Comparison of ENCODE assay signal across 8 cellular contexts in genomic region chr1:209692745-209693504, GRCh38. TPM values are rescaled to one million over a fixed set of nuclear protein-coding genes. Genes with fewer than 3 reads are reported as not detected.
DNase-seq lines count a peak whose midpoint lies in the region; ATAC-seq and TF ChIP-seq lines count a peak whose summit lies in the region.

No MANE protein-coding gene starts in this region.

- H3K27ac ChIP-seq in right lobe of liver: peak overlapping the region in 1 of 3 donors; percentile 12

- TF ChIP-seq POLR2A in right lobe of liver (IDR thresholded peaks at IDR 0.05): no peak

- WGBS in right lobe of liver (ENCODE audit: insufficient coverage, low coverage, low lambda C conversion rate, missing lambda C conversion rate): 0% methylated on average over 3 of the region's 3 CpGs

- TF ChIP-seq CTCF in GM12873 (IDR thresholded peaks at IDR 0.05; ENCODE audit: insufficient read depth, low read depth, low read length, missing control alignments): peak; percentile 78
- TF ChIP-seq CTCF in right lobe of liver (IDR thresholded peaks at IDR 0.05): peak; percentile 85 to 95 (median 91)

- intact Hi-C loops in activated CD4-positive, alpha-beta T cell treated with anti-CD3 and anti-CD28 coated beads, Interleukin-2, amount 10 ng/mL, durations not matched to agents 24 days and 14 days (cut with micrococcal nuclease): loop anchor here (1.0 to 2.0 kb wide), 8 partner anchors 14 to 124 kb away; no protein-coding TSS in a partner anchor
- intact Hi-C loops in dendritic cell treated with granulocyte-macrophage colony-stimulating factor and Interleukin-4, amounts not matched to agents 40 ng/mL and 50 ng/mL, for 4 days (cut with micrococcal nuclease): loop anchor here (1.0 to 5.0 kb wide), 4 partner anchors 46 to 116 kb away; no protein-coding TSS in a partner anchor
- intact Hi-C loops in right lobe of liver (cut with DNase I): loop anchor here (5.0 to 10.0 kb wide), 2 partner anchors 52 to 54 kb away; no protein-coding TSS in a partner anchor

- no peaks in the 10 kb centered on the region for H3K27me3 ChIP-seq in right lobe of liver

- DNase-seq in NCI-H510A (lab: John Stamatoyannopoulos, UW) (peak; percentile 3), right lobe of liver (peak; percentile 63 to 78 (median 65)), GF-D8 (lab: John Stamatoyannopoulos, UW) (no peak)
- peak; percentile 92 for DNase-seq in activated CD4-positive, alpha-beta T cell treated with anti-CD3 and anti-CD28 coated beads, Interleukin-2, amount 10 ng/mL, durations not matched to agents 24 days and 14 days
- DNase-seq in stimulated activated CD4-positive, alpha-beta T cell treated with anti-CD3 and anti-CD28 coated beads, TNF-alpha, amount 100 ng/mL, for 1 hour (ENCODE audit: low read depth in 3 of 3, low spot score in 1 of 3): peak; percentile 23 to 45 (median 31)

- H3K4me1 Mint-ChIP-seq in activated CD4-positive, alpha-beta T cell treated with anti-CD3 and anti-CD28 coated beads, Interleukin-2, amount 10 ng/mL, durations not matched to agents 24 days and 14 days: peaks cover 62% of the 10 kb centered on the region
- peaks cover 48% of the 10 kb centered on the region for H3K4me1 Mint-ChIP-seq in dendritic cell treated with granulocyte-macrophage colony-stimulating factor and Interleukin-4, amounts not matched to agents 40 ng/mL and 50 ng/mL, for 4 days (ENCODE audit: low read depth)

- H3K4me3 Mint-ChIP-seq in activated CD4-positive, alpha-beta T cell treated with anti-CD3 and anti-CD28 coated beads, Interleukin-2, amount 10 ng/mL, durations not matched to agents 24 days and 14 days: peak overlapping the region; percentile 37
- H3K4me3 Mint-ChIP-seq in dendritic cell treated with granulocyte-macrophage colony-stimulating factor and Interleukin-4, amounts not matched to agents 40 ng/mL and 50 ng/mL, for 4 days: no peak overlapping the region

- H3K36me3 Mint-ChIP-seq in activated CD4-positive, alpha-beta T cell treated with anti-CD3 and anti-CD28 coated beads, Interleukin-2, amount 10 ng/mL, durations not matched to agents 24 days and 14 days (ENCODE audit: low read depth): peaks cover 17% of the 10 kb centered on the region
- no peaks in the 10 kb centered on the region for H3K36me3 Mint-ChIP-seq in dendritic cell treated with granulocyte-macrophage colony-stimulating factor and Interleukin-4, amounts not matched to agents 40 ng/mL and 50 ng/mL, for 4 days (ENCODE audit: low read depth)

- H3K27ac Mint-ChIP-seq in activated CD4-positive, alpha-beta T cell treated with anti-CD3 and anti-CD28 coated beads, Interleukin-2, amount 10 ng/mL, durations not matched to agents 24 days and 14 days: peak overlapping the region; percentile 57
- peak overlapping the region; percentile 44 for H3K27ac Mint-ChIP-seq in dendritic cell treated with granulocyte-macrophage colony-stimulating factor and Interleukin-4, amounts not matched to agents 40 ng/mL and 50 ng/mL, for 4 days

- H3K9me3 Mint-ChIP-seq in activated CD4-positive, alpha-beta T cell treated with anti-CD3 and anti-CD28 coated beads, Interleukin-2, amount 10 ng/mL, durations not matched to agents 24 days and 14 days: no peaks in the 10 kb centered on the region
- no peaks in the 10 kb centered on the region for H3K9me3 Mint-ChIP-seq in dendritic cell treated with granulocyte-macrophage colony-stimulating factor and Interleukin-4, amounts not matched to agents 40 ng/mL and 50 ng/mL, for 4 days

- H3K36me3 ChIP-seq in right lobe of liver: no peaks in the 10 kb centered on the region

- H3K4me3 ChIP-seq in right lobe of liver: no peak overlapping the region

- peak; percentile 83 for ATAC-seq in HG03175 (IDR thresholded peaks at IDR 0.05; ENCODE audit: unreplicated experiment)
- peak; percentile 77 to 84 (median 79) for ATAC-seq in right lobe of liver

- H3K4me1 ChIP-seq in right lobe of liver: peaks cover 0 to 16% (median 6%) of the 10 kb centered on the region in 4 donors

- no peaks in the 10 kb centered on the region for H3K9me3 ChIP-seq in right lobe of liver

- no peaks in the 10 kb centered on the region for H3K27me3 Mint-ChIP-seq in activated CD4-positive, alpha-beta T cell treated with anti-CD3 and anti-CD28 coated beads, Interleukin-2, amount 10 ng/mL, durations not matched to agents 24 days and 14 days
- H3K27me3 Mint-ChIP-seq in dendritic cell treated with granulocyte-macrophage colony-stimulating factor and Interleukin-4, amounts not matched to agents 40 ng/mL and 50 ng/mL, for 4 days: peaks cover 9% of the 10 kb centered on the region

RNA-seq across cellular contexts. Expression of gene HSD11B1, which starts 11.7 kb away (rescaled TPM):
- 15.1 TPM in 2 replicates for total RNA-seq in activated CD4-positive, alpha-beta T cell treated with anti-CD3 and anti-CD28 coated beads, Interleukin-2, amount 10 ng/mL, durations not matched to agents 24 days and 14 days
- 100 to 1,000 TPM; 281 to 749 (median 512) TPM for total RNA-seq in right lobe of liver

RNA-seq across cellular contexts. Expression of gene G0S2, which starts 17.7 kb away (rescaled TPM):
- total RNA-seq in activated CD4-positive, alpha-beta T cell treated with anti-CD3 and anti-CD28 coated beads, Interleukin-2, amount 10 ng/mL, durations not matched to agents 24 days and 14 days: 449 and 477 TPM in 2 replicates
- 100 to 1,000 TPM in 4 of 6 experiments, 10 to 100 TPM in 2; 36.9 to 749 (median 247) TPM for total RNA-seq in right lobe of liver

RNA-seq across cellular contexts. Expression of gene LAMB3, which starts 40.7 kb away (rescaled TPM):
- total RNA-seq in activated CD4-positive, alpha-beta T cell treated with anti-CD3 and anti-CD28 coated beads, Interleukin-2, amount 10 ng/mL, durations not matched to agents 24 days and 14 days: 20.3 and 21.0 TPM in 2 replicates
- 10 to 100 TPM in 1 of 6 experiments, 1 to 10 TPM in 5; 5.0 to 14.6 (median 8.4) TPM for total RNA-seq in right lobe of liver

Comparison
In these comparisons a context has a peak if more than half of its experiments do, and no peak if none do; other contexts are left out.
1. RNA of gene HSD11B1, which starts 11.7 kb away (total RNA-seq): 281 to 749 TPM in right lobe of liver; 15.1 TPM in activated CD4-positive, alpha-beta T cell treated with anti-CD3 and anti-CD28 coated beads, Interleukin-2, amount 10 ng/mL, durations not matched to agents 24 days and 14 days; every median in the first group is over 10 times any median in the second.